Comparison of ENCODE assay signal across 1 cellular context in genomic region chr2:70161069-70161534, GRCh38.
TF ChIP-seq lines count a peak whose summit lies in the region.

No MANE protein-coding gene starts in this region.

TF ChIP-seq in GM12878, 131 proteins besides CTCF, POLR2A, EP300 and RAD21 (continued from another document):
- TF ChIP-seq, protein P1, sequence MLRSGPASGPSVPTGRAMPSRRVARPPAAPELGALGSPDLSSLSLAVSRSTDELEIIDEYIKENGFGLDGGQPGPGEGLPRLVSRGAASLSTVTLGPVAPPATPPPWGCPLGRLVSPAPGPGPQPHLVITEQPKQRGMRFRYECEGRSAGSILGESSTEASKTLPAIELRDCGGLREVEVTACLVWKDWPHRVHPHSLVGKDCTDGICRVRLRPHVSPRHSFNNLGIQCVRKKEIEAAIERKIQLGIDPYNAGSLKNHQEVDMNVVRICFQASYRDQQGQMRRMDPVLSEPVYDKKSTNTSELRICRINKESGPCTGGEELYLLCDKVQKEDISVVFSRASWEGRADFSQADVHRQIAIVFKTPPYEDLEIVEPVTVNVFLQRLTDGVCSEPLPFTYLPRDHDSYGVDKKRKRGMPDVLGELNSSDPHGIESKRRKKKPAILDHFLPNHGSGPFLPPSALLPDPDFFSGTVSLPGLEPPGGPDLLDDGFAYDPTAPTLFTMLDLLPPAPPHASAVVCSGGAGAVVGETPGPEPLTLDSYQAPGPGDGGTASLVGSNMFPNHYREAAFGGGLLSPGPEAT (IDR thresholded peaks at IDR 0.05; ENCODE audit: low read depth): peak; percentile 44; the same call in 1 of the 2 replicates
- TF ChIP-seq TBL1XR1 (IDR thresholded peaks at IDR 0.05; ENCODE audit: low read depth, low read length) (no peak), YBX1 (IDR thresholded peaks at IDR 0.05) (no peak), BHLHE40 (IDR thresholded peaks at IDR 0.05; ENCODE audit: borderline replicate concordance in 1 of 2, low read depth in 2 of 2, low read length in 1 of 2) (peak; percentile 79 to 85), STAT3 (IDR thresholded peaks at IDR 0.05; ENCODE audit: low read depth, low read length) (no peak; the same call in 1 of the 2 replicates), CEBPB (IDR thresholded peaks at IDR 0.05; ENCODE audit: borderline replicate concordance in 1 of 2, low read depth in 2 of 2, low read length in 2 of 2) (no peak), ZNF24 (IDR thresholded peaks at IDR 0.05) (peak; percentile 89), BACH1 (IDR thresholded peaks at IDR 0.05; ENCODE audit: borderline replicate concordance) (peak; percentile 78; the same call in 1 of the 2 replicates), ZNF622 (IDR thresholded peaks at IDR 0.05) (no peak), BRCA1 (IDR thresholded peaks at IDR 0.05; ENCODE audit: low read depth, low read length) (no peak), CBX5 (IDR thresholded peaks at IDR 0.05; ENCODE audit: low read depth) (no peak), E2F8 (IDR thresholded peaks at IDR 0.05; ENCODE audit: low read depth, partially characterized antibody) (no peak), HDGF (IDR thresholded peaks at IDR 0.05) (no peak), SIX5 (IDR thresholded peaks at IDR 0.05; ENCODE audit: low read depth, low read length, severe bottlenecking) (no peak), MYB (IDR thresholded peaks at IDR 0.05; ENCODE audit: borderline replicate concordance, low read depth, low read length) (no peak), CBX3 (IDR thresholded peaks at IDR 0.05; ENCODE audit: borderline replicate concordance, low read depth) (no peak), CREB1 (IDR thresholded peaks at IDR 0.05; ENCODE audit: low read depth) (0 out of 2 replicates have a peak, but pooled peaks have one; percentile 39)
